In the genomic region with DNA sequence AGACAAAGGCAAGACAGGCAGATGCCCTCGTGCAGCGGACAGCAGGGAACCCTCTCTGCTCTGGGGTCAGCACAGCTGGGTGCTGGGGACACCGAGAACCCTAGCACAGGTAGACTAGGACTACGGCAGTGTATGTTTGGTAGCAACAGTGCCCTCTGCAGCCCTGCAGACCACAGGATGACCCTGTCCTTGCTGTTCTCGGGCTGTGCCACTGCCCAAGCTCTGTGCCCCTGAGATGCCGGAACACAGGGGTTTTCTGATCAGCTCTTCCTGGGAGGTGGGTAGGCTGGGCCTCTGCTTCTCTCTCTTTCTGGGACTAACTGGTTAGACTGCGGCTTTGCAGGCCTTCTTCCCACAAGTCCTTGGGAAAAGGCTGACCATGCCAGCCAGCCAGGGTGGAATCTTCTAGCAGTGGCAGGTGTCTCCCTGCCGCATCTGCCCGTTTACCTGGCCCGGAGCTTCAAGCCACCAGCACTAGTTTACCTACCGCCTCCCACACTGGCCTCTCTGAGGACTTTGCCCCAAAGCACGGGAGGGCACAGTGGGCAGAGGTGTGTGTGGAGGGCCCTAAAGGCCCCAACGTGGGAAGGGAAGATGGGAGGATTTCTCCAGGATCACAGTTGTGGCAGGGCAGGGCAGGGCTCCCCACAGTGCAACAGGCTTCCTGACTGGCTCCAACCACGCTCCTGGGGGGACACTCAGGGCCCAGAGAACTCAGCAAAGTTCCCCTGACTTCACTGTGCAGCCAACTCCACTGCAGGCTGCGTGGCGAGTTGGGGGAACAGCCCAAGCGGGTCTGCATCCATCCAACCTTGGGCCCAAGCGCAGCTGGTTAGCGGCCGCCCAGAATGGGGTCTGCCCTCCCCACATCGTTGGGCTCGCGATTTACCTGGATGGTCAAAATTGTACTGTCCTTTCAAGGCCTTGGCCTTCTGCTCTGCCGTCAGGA, we compare ENCODE assay signal across 1 cellular context.
TF ChIP-seq lines count a peak whose summit lies in the region.

No MANE protein-coding gene starts in this region.

TF ChIP-seq in GM12878, 131 proteins besides CTCF, POLR2A, EP300 and RAD21:
- TF ChIP-seq, protein P1, sequence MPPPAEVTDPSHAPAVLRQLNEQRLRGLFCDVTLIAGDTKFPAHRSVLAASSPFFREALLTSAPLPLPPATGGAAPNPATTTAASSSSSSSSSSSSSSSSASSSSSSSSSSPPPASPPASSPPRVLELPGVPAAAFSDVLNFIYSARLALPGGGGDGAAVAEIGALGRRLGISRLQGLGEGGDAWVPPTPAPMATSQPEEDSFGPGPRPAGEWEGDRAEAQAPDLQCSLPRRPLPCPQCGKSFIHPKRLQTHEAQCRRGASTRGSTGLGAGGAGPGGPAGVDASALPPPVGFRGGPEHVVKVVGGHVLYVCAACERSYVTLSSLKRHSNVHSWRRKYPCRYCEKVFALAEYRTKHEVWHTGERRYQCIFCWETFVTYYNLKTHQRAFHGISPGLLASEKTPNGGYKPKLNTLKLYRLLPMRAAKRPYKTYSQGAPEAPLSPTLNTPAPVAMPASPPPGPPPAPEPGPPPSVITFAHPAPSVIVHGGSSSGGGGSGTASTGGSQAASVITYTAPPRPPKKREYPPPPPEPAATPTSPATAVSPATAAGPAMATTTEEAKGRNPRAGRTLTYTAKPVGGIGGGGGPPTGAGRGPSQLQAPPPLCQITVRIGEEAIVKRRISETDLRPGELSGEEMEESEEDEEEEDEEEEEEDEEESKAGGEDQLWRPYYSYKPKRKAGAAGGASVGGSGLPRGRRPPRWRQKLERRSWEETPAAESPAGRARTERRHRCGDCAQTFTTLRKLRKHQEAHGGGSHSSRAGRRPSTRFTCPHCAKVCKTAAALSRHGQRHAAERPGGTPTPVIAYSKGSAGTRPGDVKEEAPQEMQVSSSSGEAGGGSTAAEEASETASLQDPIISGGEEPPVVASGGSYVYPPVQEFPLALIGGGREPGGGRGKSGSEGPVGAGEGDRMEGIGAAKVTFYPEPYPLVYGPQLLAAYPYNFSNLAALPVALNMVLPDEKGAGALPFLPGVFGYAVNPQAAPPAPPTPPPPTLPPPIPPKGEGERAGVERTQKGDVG (CRISPR knock-in tag; IDR thresholded peaks at IDR 0.05), result no peak
- TF ChIP-seq, protein P2, sequence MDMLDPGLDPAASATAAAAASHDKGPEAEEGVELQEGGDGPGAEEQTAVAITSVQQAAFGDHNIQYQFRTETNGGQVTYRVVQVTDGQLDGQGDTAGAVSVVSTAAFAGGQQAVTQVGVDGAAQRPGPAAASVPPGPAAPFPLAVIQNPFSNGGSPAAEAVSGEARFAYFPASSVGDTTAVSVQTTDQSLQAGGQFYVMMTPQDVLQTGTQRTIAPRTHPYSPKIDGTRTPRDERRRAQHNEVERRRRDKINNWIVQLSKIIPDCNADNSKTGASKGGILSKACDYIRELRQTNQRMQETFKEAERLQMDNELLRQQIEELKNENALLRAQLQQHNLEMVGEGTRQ (IDR thresholded peaks at IDR 0.05; ENCODE audit: borderline replicate concordance, low read depth, low read length), result no peak
- TF ChIP-seq NFIC (IDR thresholded peaks at IDR 0.05; ENCODE audit: low read depth, low read length), result no peak
- TF ChIP-seq HDAC2 (IDR thresholded peaks at IDR 0.05), result no peak
- no peak for TF ChIP-seq BCL11A (IDR thresholded peaks at IDR 0.05; ENCODE audit: low read depth, low read length)
- TF ChIP-seq STAT1 (conservative IDR thresholded peaks at IDR 0.05), result no peak
- TF ChIP-seq RUNX3 (IDR thresholded peaks at IDR 0.05; ENCODE audit: low read length), result no peak
- no peak for TF ChIP-seq RCOR1 (conservative IDR thresholded peaks at IDR 0.05; ENCODE audit: low read depth, low read length)
- TF ChIP-seq SP1 (IDR thresholded peaks at IDR 0.05; ENCODE audit: low read depth, low read length), result no peak
- TF ChIP-seq, protein P3, sequence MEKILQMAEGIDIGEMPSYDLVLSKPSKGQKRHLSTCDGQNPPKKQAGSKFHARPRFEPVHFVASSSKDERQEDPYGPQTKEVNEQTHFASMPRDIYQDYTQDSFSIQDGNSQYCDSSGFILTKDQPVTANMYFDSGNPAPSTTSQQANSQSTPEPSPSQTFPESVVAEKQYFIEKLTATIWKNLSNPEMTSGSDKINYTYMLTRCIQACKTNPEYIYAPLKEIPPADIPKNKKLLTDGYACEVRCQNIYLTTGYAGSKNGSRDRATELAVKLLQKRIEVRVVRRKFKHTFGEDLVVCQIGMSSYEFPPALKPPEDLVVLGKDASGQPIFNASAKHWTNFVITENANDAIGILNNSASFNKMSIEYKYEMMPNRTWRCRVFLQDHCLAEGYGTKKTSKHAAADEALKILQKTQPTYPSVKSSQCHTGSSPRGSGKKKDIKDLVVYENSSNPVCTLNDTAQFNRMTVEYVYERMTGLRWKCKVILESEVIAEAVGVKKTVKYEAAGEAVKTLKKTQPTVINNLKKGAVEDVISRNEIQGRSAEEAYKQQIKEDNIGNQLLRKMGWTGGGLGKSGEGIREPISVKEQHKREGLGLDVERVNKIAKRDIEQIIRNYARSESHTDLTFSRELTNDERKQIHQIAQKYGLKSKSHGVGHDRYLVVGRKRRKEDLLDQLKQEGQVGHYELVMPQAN (conservative IDR thresholded peaks at IDR 0.05), result no peak
- no peak for TF ChIP-seq PML (IDR thresholded peaks at IDR 0.05; ENCODE audit: low read length)
- no peak for TF ChIP-seq E2F8 (IDR thresholded peaks at IDR 0.05; ENCODE audit: low read depth, partially characterized antibody)
